ENCODE assay signal across 23 cellular contexts in genomic region chr2:238940806-238941205, GRCh38.
DNase-seq lines count a peak whose midpoint lies in the region; ATAC-seq and TF ChIP-seq lines count a peak whose summit lies in the region.
"Had no signal": no experiment of that assay in that cellular context is flagged by ENCODE, and none has a peak within 500 bp of the region (broad histone marks: within the 10 kb centered on the region; RNA-seq: fewer than 3 reads in every experiment).

No MANE protein-coding gene starts in this region.

- H3K4me3 Mint-ChIP-seq in activated CD8-positive, alpha-beta memory T cell treated with anti-CD3 and anti-CD28 coated beads, Interleukin-2, amount 10 ng/mL, durations not matched to agents 7 days and 5 days, result no peak overlapping the region
- H3K4me3 Mint-ChIP-seq in H9, result no peak overlapping the region

- no peak overlapping the region for H3K4ac ChIP-seq in H9 (ENCODE audit: low read depth, low read length)

- CTCF ChIA-PET in activated CD8-positive, alpha-beta memory T cell treated with anti-CD3 and anti-CD28 coated beads, Interleukin-2, amount 10 ng/mL, durations not matched to agents 7 days and 5 days (lab: Charles Lee), result no interaction called here

- H3K23me2 ChIP-seq in H9 (ENCODE audit: insufficient read length, low read depth, low read length, poor library complexity, severe bottlenecking), result no peaks in the 10 kb centered on the region

- no peak overlapping the region for H4K8ac ChIP-seq in H9 (replicated peaks; ENCODE audit: insufficient read length, low read depth, low read length)

- no peak overlapping the region for H2BK15ac ChIP-seq in H9 (ENCODE audit: low read depth, low read length)

- no peaks in the 10 kb centered on the region for H3K27me3 Mint-ChIP-seq in activated CD8-positive, alpha-beta memory T cell treated with anti-CD3 and anti-CD28 coated beads, Interleukin-2, amount 10 ng/mL, durations not matched to agents 7 days and 5 days
- peaks cover 24% of the 10 kb centered on the region for H3K27me3 Mint-ChIP-seq in H9 (ENCODE audit: low read depth)

- no peak for TF ChIP-seq CTCF in H9 (conservative IDR thresholded peaks at IDR 0.05)
- no peak for TF ChIP-seq CTCF in lung (IDR thresholded peaks at IDR 0.05; ENCODE audit: control extremely low read depth, extremely low read depth)
- TF ChIP-seq CTCF in spleen (IDR thresholded peaks at IDR 0.05 in 8 of 11, conservative IDR thresholded peaks at IDR 0.05 in 3 of 11), result no peak

- H2AFZ ChIP-seq in H9 (ENCODE audit: low read length), result no peak overlapping the region

- no peak overlapping the region for H3K9ac ChIP-seq in H9 (ENCODE audit: extremely low read depth, insufficient read length, low read length)

- no peak overlapping the region for H3K18ac ChIP-seq in H9 (ENCODE audit: insufficient read length, low read depth, low read length)

- H3K4me3 ChIP-seq in lung (no peak overlapping the region), spleen (no peak overlapping the region)
- H3K4me3 ChIP-seq: SJSA1 had no signal

- H3K79me1 ChIP-seq in H9 (ENCODE audit: insufficient read depth, low read depth, low read length, poor library complexity, severe bottlenecking), result no peaks in the 10 kb centered on the region

- no peak overlapping the region for H3K4me2 ChIP-seq in H9 (ENCODE audit: insufficient read depth, insufficient read length, low read length)

- H3K27ac ChIP-seq in H9 (ENCODE audit: insufficient read length, low read depth, low read length) (no peak overlapping the region), lung (ENCODE audit: low read depth in 1 of 2, low read length in 1 of 2) (no peak overlapping the region), spleen (no peak overlapping the region)
- H3K27ac ChIP-seq: SJSA1 had no signal

- H3K4me1 Mint-ChIP-seq in activated CD8-positive, alpha-beta memory T cell treated with anti-CD3 and anti-CD28 coated beads, Interleukin-2, amount 10 ng/mL, durations not matched to agents 7 days and 5 days, result no peaks in the 10 kb centered on the region
- H3K4me1 Mint-ChIP-seq in H9, result no peaks in the 10 kb centered on the region; a peak in 1 of 4 replicates

- H3K27ac Mint-ChIP-seq in activated CD8-positive, alpha-beta memory T cell treated with anti-CD3 and anti-CD28 coated beads, Interleukin-2, amount 10 ng/mL, durations not matched to agents 7 days and 5 days, result no peak overlapping the region
- no peak overlapping the region; a peak in 1 of 7 replicates for H3K27ac Mint-ChIP-seq in H9

- no peak overlapping the region for H2BK20ac ChIP-seq in H9 (ENCODE audit: low read depth, low read length, poor library complexity, severe bottlenecking)

- H3K36me3 ChIP-seq in lung (ENCODE audit: control insufficient read depth in 2 of 2, insufficient read depth in 2 of 2, low read length in 2 of 2) (no peaks in the 10 kb centered on the region), spleen (no peaks in the 10 kb centered on the region)
- H3K36me3 ChIP-seq: SJSA1 had no signal

- H2AK5ac ChIP-seq in H9 (ENCODE audit: insufficient read length, low read length), result no peak overlapping the region

- no peak overlapping the region for H3K56ac ChIP-seq in H9 (ENCODE audit: insufficient read length, low read depth, low read length)

- H4K20me1 ChIP-seq in H9 (ENCODE audit: control insufficient read depth, insufficient read depth, insufficient read length), result no peaks in the 10 kb centered on the region

- no CpG with 5 or more reads among the region's 8 CpGs for WGBS in H9 (ENCODE audit: extremely low coverage, insufficient read length, low lambda C conversion rate)
- WGBS in lung, 2 donors, result 87 to 88% methylated on average over 8 of the region's 8 CpGs
- WGBS in spleen, 5 donors, result 82 to 88% (median 83%) methylated on average over 8 of the region's 8 CpGs

- no peak for TF ChIP-seq POLR2A in spleen (IDR thresholded peaks at IDR 0.05)

- DNase-seq in activated CD8-positive, alpha-beta memory T cell treated with anti-CD3 and anti-CD28 coated beads, Interleukin-2, amount 10 ng/mL, durations not matched to agents 7 days and 5 days, result peak; percentile 23
- no peak for DNase-seq in activated CD8-positive, alpha-beta memory T cell treated with anti-CD3 and anti-CD28 coated beads for 24 hours
- peak; percentile 9 for DNase-seq in H9
- DNase-seq in lung (ENCODE audit: low spot score), result peak; percentile 26
- peak; percentile 64 for DNase-seq in spleen
- DNase-seq in NCI-H446 (lab: John Stamatoyannopoulos, UW), result no peak
- DNase-seq: 8988T; ACHN; Calu3; DND-41; KG1; MM.1S; NCI-H2029; NCI-H446 treated with DMSO at 0.1 percent for 48 hours; NCI-H526; NCI-H82; NK-92 treated with Interleukin-12 subunit alpha and Interleukin-12 subunit beta, amount 100 ng/mL, for 24 hours; PC-3; Right ventricle myocardium superior had no signal

- intact Hi-C loops in spleen (cut with DNase I; ENCODE audit: low total_unique reads), result no loop called here

- H3K23ac ChIP-seq in H9 (ENCODE audit: insufficient read length, low read depth, low read length), result no peak overlapping the region

- no peak overlapping the region for H2BK120ac ChIP-seq in H9 (ENCODE audit: low read depth, low read length, poor library complexity, severe bottlenecking)

- H2BK12ac ChIP-seq in H9 (ENCODE audit: insufficient read length, low read depth, low read length), result no peak overlapping the region

- H3K9me3 Mint-ChIP-seq in activated CD8-positive, alpha-beta memory T cell treated with anti-CD3 and anti-CD28 coated beads, Interleukin-2, amount 10 ng/mL, durations not matched to agents 7 days and 5 days (ENCODE audit: low read depth), result no peaks in the 10 kb centered on the region
- H3K9me3 Mint-ChIP-seq in H9, result no peaks in the 10 kb centered on the region; a peak in 1 of 5 replicates

- H3K79me2 ChIP-seq in H9 (ENCODE audit: insufficient read depth, low read length), result no peaks in the 10 kb centered on the region

- no peaks in the 10 kb centered on the region for H3K27me3 ChIP-seq in H9 (ENCODE audit: insufficient read depth, low read length)
- no peaks in the 10 kb centered on the region for H3K27me3 ChIP-seq in lung (ENCODE audit: control insufficient read depth, insufficient read depth)
- peaks cover 0 to 9% (median 0%) of the 10 kb centered on the region in 7 donors for H3K27me3 ChIP-seq in spleen (replicated peaks in 1 of 7)
- H3K27me3 ChIP-seq: SJSA1 had no signal

- ATAC-seq in activated CD8-positive, alpha-beta memory T cell treated with anti-CD3 and anti-CD28 coated beads, Interleukin-2, amount 10 ng/mL, durations not matched to agents 7 days and 5 days, result no peak
- no peak for ATAC-seq in lung (ENCODE audit: insufficient read depth, low FRiP score)
- no peak for ATAC-seq in HG03432 (IDR thresholded peaks at IDR 0.05; ENCODE audit: unreplicated experiment)
- ATAC-seq in HG03139 (IDR thresholded peaks at IDR 0.05; ENCODE audit: unreplicated experiment), result no peak
- ATAC-seq: HCT116, PC-3 had no signal

- H3K9me3 ChIP-seq in H9 (ENCODE audit: control insufficient read depth, low read depth, low read length) (no peaks in the 10 kb centered on the region), lung (ENCODE audit: control insufficient read depth in 2 of 2, insufficient read depth in 1 of 2, low read length in 1 of 2) (no peaks in the 10 kb centered on the region), spleen (no peaks in the 10 kb centered on the region)
- H3K9me3 ChIP-seq: SJSA1 had no signal

- H3K4me1 ChIP-seq in H9 (ENCODE audit: insufficient read depth, low read length), result no peaks in the 10 kb centered on the region
- no peaks in the 10 kb centered on the region for H3K4me1 ChIP-seq in lung (ENCODE audit: control insufficient read depth in 2 of 2, insufficient read depth in 2 of 2, low read length in 2 of 2)
- H3K4me1 ChIP-seq in spleen, result no peaks in the 10 kb centered on the region
- H3K4me1 ChIP-seq: SJSA1 had no signal

- H4K5ac ChIP-seq in H9 (ENCODE audit: insufficient read length, low read depth, low read length), result no peak overlapping the region

- no peaks in the 10 kb centered on the region for H3K36me3 Mint-ChIP-seq in activated CD8-positive, alpha-beta memory T cell treated with anti-CD3 and anti-CD28 coated beads, Interleukin-2, amount 10 ng/mL, durations not matched to agents 7 days and 5 days
- no peaks in the 10 kb centered on the region for H3K36me3 Mint-ChIP-seq in H9 (ENCODE audit: insufficient read depth in 1 of 3, low read depth in 3 of 3)

- H4K91ac ChIP-seq in H9 (ENCODE audit: insufficient read length, low read depth, low read length), result no peak overlapping the region

- no peak overlapping the region for H3T11ph ChIP-seq in H9 (ENCODE audit: low read length)

- no peak overlapping the region for H2BK5ac ChIP-seq in H9 (ENCODE audit: insufficient read length, low read length)

- H3K14ac ChIP-seq in H9 (ENCODE audit: insufficient read depth, low read length), result no peak overlapping the region

Comparison
In these comparisons a context has a peak if more than half of its experiments do, and no peak if none do; other contexts are left out.
1. DNase-seq: peak in activated CD8-positive, alpha-beta memory T cell treated with anti-CD3 and anti-CD28 coated beads, Interleukin-2, amount 10 ng/mL, durations not matched to agents 7 days and 5 days (single experiment), H9 (single experiment), lung (single experiment) and spleen (single experiment); none in activated CD8-positive, alpha-beta memory T cell treated with anti-CD3 and anti-CD28 coated beads for 24 hours (single experiment) and NCI-H446 (0 of 2).